8 cellular contexts compared by ENCODE assay signal in genomic region chr5:82349651-82350050, GRCh38.
A peak's percentile ranks its signal among the peaks of the same experiment; 100 is the strongest.
DNase-seq lines count a peak whose midpoint lies in the region; ATAC-seq, FAIRE-seq and TF ChIP-seq lines count a peak whose summit lies in the region.

No MANE protein-coding gene starts in this region.

- TF ChIP-seq CTCF in AG04450 (IDR thresholded peaks at IDR 0.05; ENCODE audit: low read depth, low read length) (peak; percentile 38), endothelial cell (IDR thresholded peaks at IDR 0.05; ENCODE audit: unreplicated experiment) (peak; percentile 39)

- no peaks in the 10 kb centered on the region for H3K36me3 Mint-ChIP-seq in endothelial cell (ENCODE audit: low read depth, unreplicated experiment)

- H3K4me3 Mint-ChIP-seq in endothelial cell (ENCODE audit: unreplicated experiment) = no peak overlapping the region

- H3K9me3 Mint-ChIP-seq in endothelial cell (ENCODE audit: unreplicated experiment) = no peaks in the 10 kb centered on the region

- H3K9me3 ChIP-seq in AG04450 (ENCODE audit: control insufficient read depth, insufficient read depth, low read length) = no peaks in the 10 kb centered on the region

- no peak for FAIRE-seq in GM12892 (lab: Jason Lieb, UNC)

- ATAC-seq in GM19395 (IDR thresholded peaks at IDR 0.05; ENCODE audit: unreplicated experiment) (peak; percentile 51), HG02885 (IDR thresholded peaks at IDR 0.05; ENCODE audit: poor library complexity, unreplicated experiment) (no peak)

- POLR2A ChIA-PET in AG04450 (lab: Yijun Ruan, JAX) = no interaction called here

- no peak overlapping the region for H3K27ac ChIP-seq in AG04450 (ENCODE audit: low read depth, low read length)

- CTCF ChIA-PET in AG04450 (lab: Charles Lee) = interaction anchor here (0.7 to 6.6 kb wide), 11 partner anchors 10 to 1203 kb away, joined by 3 to 57 read pairs (median 6); no protein-coding TSS in a partner anchor

- H3K4me3 ChIP-seq in AG04450 (ENCODE audit: low read depth, low read length) = no peak overlapping the region

- H3K27me3 Mint-ChIP-seq in endothelial cell (ENCODE audit: unreplicated experiment) = peaks cover 2% of the 10 kb centered on the region

- no peaks in the 10 kb centered on the region for H3K27me3 ChIP-seq in AG04450 (ENCODE audit: control insufficient read depth, insufficient read depth, low read length)

- peaks cover 22% of the 10 kb centered on the region for H3K4me1 Mint-ChIP-seq in endothelial cell (ENCODE audit: unreplicated experiment)

- no peak overlapping the region for H3K27ac Mint-ChIP-seq in endothelial cell (ENCODE audit: unreplicated experiment)

- TF ChIP-seq POLR2A in GM12892 (IDR thresholded peaks at IDR 0.05; ENCODE audit: low read depth, low read length) = no peak

- DNase-seq in AG04450 (ENCODE audit: low read depth, low spot score) = no peak
- DNase-seq in T1000 (lab: John Stamatoyannopoulos, UW) = peak; percentile 1
- DNase-seq in endothelial cell (ENCODE audit: low spot score) = peak; percentile 63
- DNase-seq in stimulated activated CD4-positive, alpha-beta T cell treated with anti-CD3 and anti-CD28 coated beads, Interleukin-2, amount 100 ng/mL, for 48 hours = peak; percentile 49
- DNase-seq in GM12892 (ENCODE audit: insufficient read length) = no peak
- DNase-seq in pons (ENCODE audit: low spot score) = no peak

Comparison
In these comparisons a context has a peak if more than half of its experiments do, and no peak if none do; other contexts are left out.
1. DNase-seq: peak in T1000 (single experiment), endothelial cell (single experiment) and stimulated activated CD4-positive, alpha-beta T cell treated with anti-CD3 and anti-CD28 coated beads, Interleukin-2, amount 100 ng/mL, for 48 hours (2 of 2); none in AG04450 (single experiment), GM12892 (single experiment) and pons (single experiment).